ENCODE assay signal across 9 cellular contexts in the genomic region with DNA sequence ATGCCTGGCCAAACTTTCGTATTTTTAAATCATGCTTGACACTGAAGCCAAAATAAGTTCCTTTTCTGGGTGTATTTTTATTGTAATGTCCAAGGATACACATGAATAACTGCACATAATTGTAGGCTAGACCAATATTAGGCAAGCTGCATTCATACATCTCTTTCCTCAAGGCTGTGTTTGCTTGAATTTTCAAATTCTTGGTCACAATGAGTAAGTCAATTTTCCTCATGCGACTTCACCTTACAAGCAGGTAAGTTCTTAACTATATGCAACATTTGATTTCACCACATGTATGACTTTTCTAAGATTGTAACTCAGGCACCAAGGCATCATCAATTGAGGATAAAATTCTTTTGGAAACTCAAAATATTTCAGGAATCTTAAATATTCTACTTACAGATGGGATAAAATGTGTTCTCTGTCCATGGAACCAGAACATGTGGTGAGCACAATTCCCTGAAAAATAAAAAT.
DNase-seq lines count a peak whose midpoint lies in the region; FAIRE-seq and TF ChIP-seq lines count a peak whose summit lies in the region.
"Had no signal": no experiment of that assay in that cellular context is flagged by ENCODE, and none has a peak within 500 bp of the region (broad histone marks: within the 10 kb centered on the region; RNA-seq: fewer than 3 reads in every experiment).

No MANE protein-coding gene starts in this region.

- H3K27ac Mint-ChIP-seq in astrocyte (ENCODE audit: unreplicated experiment), result peak overlapping the region; percentile 97

- CTCF ChIA-PET in BJ (lab: Yijun Ruan, JAX), result interaction anchor here (1.0 kb wide), 1 partner anchor 30 kb away, joined by 3 read pairs; no protein-coding TSS in a partner anchor

- H3K27me3 Mint-ChIP-seq in astrocyte (ENCODE audit: low read depth, unreplicated experiment), result no peaks in the 10 kb centered on the region

- POLR2A ChIA-PET in BJ (lab: Charles Lee), result interaction anchor here (0.5 kb wide), 1 partner anchor 104 kb away, joined by 4 read pairs; no protein-coding TSS in a partner anchor

- peak overlapping the region; percentile 74 for H3K4me2 ChIP-seq in astrocyte (ENCODE audit: low read length)

- DNase-seq in BJ (ENCODE audit: low read depth) (peak; percentile 23), astrocyte (ENCODE audit: low read depth) (peak; percentile 50), NCI-H524 treated with DMSO at 0.1 percent for 48 hours (lab: John Stamatoyannopoulos, UW) (no peak), lower leg skin (ENCODE audit: low spot score in 2 of 2) (no peak), NOMO-1 treated with dmso at 0.1 percent for 144 hours (lab: John Stamatoyannopoulos, UW; ENCODE audit: unreplicated experiment) (no peak)
- no peak for DNase-seq in stimulated activated naive CD4-positive, alpha-beta T cell (lab: John Stamatoyannopoulos, UW)
- DNase-seq: NCI-H526 had no signal

- H3K4me1 ChIP-seq in HUES64 (ENCODE audit: insufficient read depth, low read length) (peaks cover 24% of the 10 kb centered on the region), astrocyte (ENCODE audit: insufficient read depth, low read length) (peaks cover 31% of the 10 kb centered on the region), mucosa of rectum (ENCODE audit: control insufficient read depth in 2 of 2, insufficient read depth in 2 of 2, low read length in 2 of 2) (peaks cover 7 to 9% of the 10 kb centered on the region in 2 donors)

- WGBS in HUES64, result 73% methylated on average over 2 of the region's 2 CpGs
- WGBS in lower leg skin, 2 donors, result 84 to 90% methylated on average over 2 of the region's 2 CpGs

- H3K9ac ChIP-seq in HUES64 (ENCODE audit: low read depth, low read length), result no peak overlapping the region
- H3K9ac ChIP-seq in astrocyte (ENCODE audit: low read length), result no peak overlapping the region
- H3K9ac ChIP-seq in mucosa of rectum (ENCODE audit: low read depth in 1 of 2, low read length in 2 of 2), result no peak overlapping the region

- H4K20me1 ChIP-seq in astrocyte (ENCODE audit: insufficient read depth, low read length), result no peaks in the 10 kb centered on the region

- H3K27ac ChIP-seq in HUES64 (ENCODE audit: low read depth, low read length), result peak overlapping the region; percentile 7; the same call in 1 of the 2 replicates
- H3K27ac ChIP-seq in astrocyte (ENCODE audit: low read depth, low read length), result peak overlapping the region; percentile 78
- H3K27ac ChIP-seq in mucosa of rectum (ENCODE audit: low read depth in 2 of 2, low read length in 2 of 2), result peak overlapping the region; percentile 61 to 70

- no peaks in the 10 kb centered on the region for H3K9me3 ChIP-seq in HUES64 (ENCODE audit: insufficient read depth, low read depth, low read length)
- H3K9me3 ChIP-seq in astrocyte (ENCODE audit: insufficient read depth, low read depth, low read length), result no peaks in the 10 kb centered on the region
- H3K9me3 ChIP-seq in mucosa of rectum (ENCODE audit: control insufficient read depth in 2 of 2, low read length in 2 of 2), result no peaks in the 10 kb centered on the region

- H3K4me3 ChIP-seq in BJ (ENCODE audit: low read depth, low read length) (no peak overlapping the region), HUES64 (ENCODE audit: low read length) (no peak overlapping the region), astrocyte (ENCODE audit: insufficient read depth, low read depth, low read length) (no peak overlapping the region), mucosa of rectum (ENCODE audit: low read length in 2 of 2) (no peak overlapping the region), lower leg skin (ENCODE audit: low read depth, poor library complexity, severe bottlenecking) (no peak overlapping the region)

- peaks cover 31% of the 10 kb centered on the region for H3K4me1 Mint-ChIP-seq in astrocyte (ENCODE audit: low read depth, unreplicated experiment)

- no peaks in the 10 kb centered on the region for H3K79me2 ChIP-seq in astrocyte (ENCODE audit: insufficient read depth, low read length)

- TF ChIP-seq CTCF in BJ (IDR thresholded peaks at IDR 0.05; ENCODE audit: insufficient read depth, low read depth, low read length) (no peak), astrocyte (IDR thresholded peaks at IDR 0.05; ENCODE audit: insufficient read depth, low read depth, low read length) (no peak), lower leg skin (IDR thresholded peaks at IDR 0.05) (no peak)

- FAIRE-seq in astrocyte (lab: Jason Lieb, UNC), result no peak

- intact Hi-C loops in lower leg skin (cut with DNase I; ENCODE audit: low total_unique reads), result no loop called here

- H3K9me3 Mint-ChIP-seq in astrocyte (ENCODE audit: unreplicated experiment), result no peaks in the 10 kb centered on the region

- no peaks in the 10 kb centered on the region for H3K36me3 ChIP-seq in BJ (ENCODE audit: control insufficient read depth, insufficient read depth, low read length)
- H3K36me3 ChIP-seq in HUES64 (ENCODE audit: insufficient read depth, low read length), result no peaks in the 10 kb centered on the region
- no peaks in the 10 kb centered on the region for H3K36me3 ChIP-seq in astrocyte (ENCODE audit: insufficient read depth, low read length)
- no peaks in the 10 kb centered on the region for H3K36me3 ChIP-seq in mucosa of rectum (ENCODE audit: control insufficient read depth in 2 of 2, insufficient read depth in 2 of 2, low read length in 2 of 2)

- H3K4me3 Mint-ChIP-seq in astrocyte (ENCODE audit: unreplicated experiment), result no peak overlapping the region

- no peaks in the 10 kb centered on the region for H3K27me3 ChIP-seq in BJ (ENCODE audit: control insufficient read depth, insufficient read depth, low read length)
- H3K27me3 ChIP-seq in HUES64 (ENCODE audit: insufficient read depth, low read length), result no peaks in the 10 kb centered on the region
- no peaks in the 10 kb centered on the region for H3K27me3 ChIP-seq in astrocyte (ENCODE audit: insufficient read depth, low read length)
- H3K27me3 ChIP-seq in mucosa of rectum (ENCODE audit: control insufficient read depth in 2 of 2, insufficient read depth in 2 of 2, low read length in 2 of 2), result no peaks in the 10 kb centered on the region

- no peaks in the 10 kb centered on the region for H3K36me3 Mint-ChIP-seq in astrocyte (ENCODE audit: low read depth, unreplicated experiment)

- no peak overlapping the region for H2AFZ ChIP-seq in astrocyte (ENCODE audit: low read depth, low read length)

- no peak for TF ChIP-seq POLR2A in lower leg skin (IDR thresholded peaks at IDR 0.05)

Comparison
In these comparisons a context has a peak if more than half of its experiments do, and no peak if none do; other contexts are left out.
1. DNase-seq: peak in BJ (single experiment) and astrocyte (single experiment); none in NCI-H524 treated with DMSO at 0.1 percent for 48 hours (single experiment), lower leg skin (0 of 2), stimulated activated naive CD4-positive, alpha-beta T cell (0 of 6) and NOMO-1 treated with dmso at 0.1 percent for 144 hours (single experiment).
2. H3K27ac ChIP-seq: peak in every context shown above with its lines; median percentile 78 in astrocyte; 66 in mucosa of rectum; 7 in HUES64.